In genomic region chr17:75872434-75873351, GRCh38 we compare ENCODE assay signal across 8 cellular contexts. TPM values are rescaled to one million over a fixed set of nuclear protein-coding genes. Genes with fewer than 3 reads are reported as not detected.
DNase-seq lines count a peak whose midpoint lies in the region; ATAC-seq and TF ChIP-seq lines count a peak whose summit lies in the region.

No MANE protein-coding gene starts in this region.

- no peaks in the 10 kb centered on the region for H3K36me3 Mint-ChIP-seq in stimulated activated naive B cell treated with anti-CD40 and anti-IgM and Interleukin-4, amounts not matched to agents 10 μg/mL and 1 μg/mL and 100 μg/mL, for 72 hours

- no peak for ATAC-seq in DND-41 (ENCODE audit: insufficient read depth, low read depth)
- ATAC-seq in stimulated activated naive B cell treated with anti-CD40 and anti-IgM and Interleukin-4, amounts not matched to agents 10 μg/mL and 1 μg/mL and 100 μg/mL, for 72 hours (replicated peaks) = no peak
- no peak for ATAC-seq in HG02588 (IDR thresholded peaks at IDR 0.05; ENCODE audit: unreplicated experiment)

- peaks cover 4 to 7% of the 10 kb centered on the region in 2 donors for H3K27me3 Mint-ChIP-seq in stimulated activated naive B cell treated with anti-CD40 and anti-IgM and Interleukin-4, amounts not matched to agents 10 μg/mL and 1 μg/mL and 100 μg/mL, for 72 hours

- H3K4me2 ChIP-seq in DND-41 (ENCODE audit: insufficient read depth, low read length) = no peak overlapping the region

- H3K4me1 Mint-ChIP-seq in stimulated activated naive B cell treated with anti-CD40 and anti-IgM and Interleukin-4, amounts not matched to agents 10 μg/mL and 1 μg/mL and 100 μg/mL, for 72 hours = peaks cover 21% of the 10 kb centered on the region in 2 donors

- H3K27me3 ChIP-seq in DND-41 (ENCODE audit: insufficient read depth, low read length, poor library complexity) = no peaks in the 10 kb centered on the region
- peaks cover 13% of the 10 kb centered on the region for H3K27me3 ChIP-seq in NT2/D1 (ENCODE audit: insufficient read depth, insufficient read length)
- H3K27me3 ChIP-seq in ascending aorta = no peaks in the 10 kb centered on the region

- DNase-seq in DND-41 (peak; percentile 27), NT2/D1 (ENCODE audit: low read depth, low spot score) (no peak), ascending aorta (ENCODE audit: low spot score in 2 of 2) (peak; percentile 69 to 96), hepatic stellate cell (ENCODE audit: low spot score) (peak; percentile 97), NCI-H82 (lab: John Stamatoyannopoulos, UW) (no peak), SKM-1 (lab: John Stamatoyannopoulos, UW; ENCODE audit: unreplicated experiment) (no peak)
- no peak for DNase-seq in stimulated activated naive B cell treated with anti-CD40 and anti-IgM and Interleukin-4, amounts not matched to agents 10 μg/mL and 1 μg/mL and 100 μg/mL, for 72 hours

- H2AFZ ChIP-seq in DND-41 (ENCODE audit: low read depth, low read length) = no peak overlapping the region

- H3K36me3 ChIP-seq in DND-41 (ENCODE audit: insufficient read depth, low read length) (no peaks in the 10 kb centered on the region), NT2/D1 (ENCODE audit: insufficient read depth, insufficient read length, low read length) (peaks cover 32% of the 10 kb centered on the region), ascending aorta (peaks cover 13% of the 10 kb centered on the region in 2 donors)

- no peak overlapping the region for H3K4me3 Mint-ChIP-seq in stimulated activated naive B cell treated with anti-CD40 and anti-IgM and Interleukin-4, amounts not matched to agents 10 μg/mL and 1 μg/mL and 100 μg/mL, for 72 hours

- H3K9ac ChIP-seq in DND-41 (ENCODE audit: low read depth, low read length) (no peak overlapping the region), NT2/D1 (ENCODE audit: insufficient read length, low read depth) (peak overlapping the region; percentile 4)

- H3K9me3 ChIP-seq in DND-41 (ENCODE audit: insufficient read depth, low read length, severe bottlenecking) (no peaks in the 10 kb centered on the region), NT2/D1 (ENCODE audit: insufficient read depth, low read length) (no peaks in the 10 kb centered on the region), ascending aorta (no peaks in the 10 kb centered on the region)

- H3K9me3 Mint-ChIP-seq in stimulated activated naive B cell treated with anti-CD40 and anti-IgM and Interleukin-4, amounts not matched to agents 10 μg/mL and 1 μg/mL and 100 μg/mL, for 72 hours = no peaks in the 10 kb centered on the region

- H3K27ac ChIP-seq in DND-41 (ENCODE audit: low read length) (no peak overlapping the region), ascending aorta (peak overlapping the region; percentile 96 to 99)

- TF ChIP-seq CTCF in DND-41 (IDR thresholded peaks at IDR 0.05; ENCODE audit: borderline replicate concordance, extremely low read depth, low read length, poor library complexity, severe bottlenecking) (no peak), ascending aorta (IDR thresholded peaks at IDR 0.05) (no peak)

- H3K27ac Mint-ChIP-seq in stimulated activated naive B cell treated with anti-CD40 and anti-IgM and Interleukin-4, amounts not matched to agents 10 μg/mL and 1 μg/mL and 100 μg/mL, for 72 hours = peak overlapping the region; percentile 14

- no peaks in the 10 kb centered on the region for H4K20me1 ChIP-seq in DND-41 (ENCODE audit: insufficient read depth, low read length)

- no peaks in the 10 kb centered on the region for H3K79me2 ChIP-seq in DND-41 (ENCODE audit: insufficient read depth, low read length)

- intact Hi-C loops in ascending aorta (cut with DNase I) = loop anchor here (1.0 to 10.0 kb wide), 2 partner anchors 17 to 208 kb away; partner anchors contain the start of genes RECQL5, SAP30BP and WBP2

- H3K4me1 ChIP-seq in DND-41 (ENCODE audit: insufficient read depth, low read length) (0 out of 2 replicates have a peak, but pooled peaks cover 2% of the 10 kb centered on the region), NT2/D1 (ENCODE audit: insufficient read depth, insufficient read length) (peaks cover 22% of the 10 kb centered on the region), ascending aorta (peaks cover 52 to 77% of the 10 kb centered on the region in 2 donors)

- no peak overlapping the region for H3K4me3 ChIP-seq in DND-41 (ENCODE audit: low read depth in 1 of 2, low read length in 2 of 2)
- no peak overlapping the region for H3K4me3 ChIP-seq in NT2/D1 (ENCODE audit: insufficient read length, low read depth)
- peak overlapping the region; percentile 14 to 85 for H3K4me3 ChIP-seq in ascending aorta

RNA-seq across cellular contexts. Expression of gene TRIM47, which starts 5.7 kb away (rescaled TPM):
- total RNA-seq in ascending aorta = 132 TPM

RNA-seq across cellular contexts. Expression of gene WBP2, which starts 17.6 kb away (rescaled TPM):
- total RNA-seq in ascending aorta = 50.7 TPM

RNA-seq across cellular contexts. Expression of gene TRIM65, which starts 24.1 kb away (rescaled TPM):
- 43.3 TPM for total RNA-seq in ascending aorta

RNA-seq across cellular contexts. Expression of gene UNC13D, which starts 28.5 kb away (rescaled TPM):
- 33.1 TPM for total RNA-seq in ascending aorta

RNA-seq across cellular contexts. Expression of gene MRPL38, which starts 32.0 kb away (rescaled TPM):
- total RNA-seq in ascending aorta = 31.9 TPM

Comparison
In these comparisons a context has a peak if more than half of its experiments do, and no peak if none do; other contexts are left out.
1. DNase-seq: peak in DND-41 (single experiment), ascending aorta (2 of 2) and hepatic stellate cell (single experiment); none in NT2/D1 (single experiment), stimulated activated naive B cell treated with anti-CD40 and anti-IgM and Interleukin-4, amounts not matched to agents 10 μg/mL and 1 μg/mL and 100 μg/mL, for 72 hours (single experiment), NCI-H82 (single experiment) and SKM-1 (single experiment).
2. H3K4me3 ChIP-seq: peak in ascending aorta (2 of 2); none in DND-41 (0 of 2) and NT2/D1 (single experiment).